8 cellular contexts compared by ENCODE assay signal in the genomic region with DNA sequence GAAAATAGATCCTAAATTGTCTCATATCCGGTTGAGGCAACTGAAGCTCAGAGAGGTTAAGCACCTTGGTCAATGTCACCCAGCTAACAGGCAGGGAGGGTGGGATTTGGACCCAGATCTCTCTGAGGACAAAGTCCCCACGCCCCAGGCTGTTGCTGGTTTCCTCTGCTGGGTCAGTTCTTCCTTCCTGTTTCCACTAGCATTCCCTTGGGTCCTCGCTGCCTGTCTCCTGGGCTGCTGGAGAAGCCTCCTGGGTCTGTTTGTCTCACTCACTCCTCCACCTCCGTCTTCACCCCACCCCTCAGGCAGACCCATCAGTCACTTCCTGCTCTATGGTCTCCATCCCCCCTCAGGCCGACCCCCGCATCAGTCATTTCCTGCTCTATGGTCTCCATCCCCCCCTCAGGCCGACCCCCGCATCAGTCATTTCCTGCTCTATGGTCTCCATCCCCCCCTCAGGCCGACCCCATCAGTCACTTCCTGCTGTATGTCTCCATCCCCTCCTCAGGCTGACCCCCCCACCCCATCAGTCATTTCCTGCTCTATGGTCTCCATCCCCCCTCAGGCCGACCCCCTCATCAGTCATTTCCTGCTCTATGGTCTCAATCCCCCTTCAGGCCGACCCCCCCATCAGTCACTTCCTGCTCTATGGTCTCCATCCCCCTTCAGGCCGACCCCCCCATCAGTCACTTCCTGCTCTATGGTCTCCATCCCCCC. TPM values are rescaled to one million over a fixed set of nuclear protein-coding genes. Genes with fewer than 3 reads are reported as not detected.
DNase-seq lines count a peak whose midpoint lies in the region; ATAC-seq and TF ChIP-seq lines count a peak whose summit lies in the region.
"Not testable (repeated sequence)": the region's sequence is repeated elsewhere in the genome, so short reads cannot be mapped to it uniquely, and the experiment has no call there.

No MANE protein-coding gene starts in this region.

- not testable (repeated sequence) for H4K20me1 ChIP-seq in DOHH2 (ENCODE audit: control insufficient read depth, insufficient read depth, low read depth, low read length)

- not testable (repeated sequence) for H3K27me3 Mint-ChIP-seq in T-helper 1 cell treated with Interleukin-12 subunit alpha and Interleukin-12 subunit beta and Interleukin-4 antibody, amounts not matched to agents 30 μg/mL and 1 μg/mL, for 36 hours (ENCODE audit: low read depth); activated T-cell treated with anti-CD3 and anti-CD28 coated beads, Interleukin-2, amount 50 U/mL, for 24 hours; brain; natural killer cell (ENCODE audit: low read depth in 2 of 2); type B pancreatic cell

- H3K9me2 ChIP-seq in DOHH2 (replicated peaks; ENCODE audit: control insufficient read depth, low read length), result not testable (repeated sequence)

- H3K36me3 Mint-ChIP-seq in T-helper 1 cell treated with Interleukin-12 subunit alpha and Interleukin-12 subunit beta and Interleukin-4 antibody, amounts not matched to agents 30 μg/mL and 1 μg/mL, for 36 hours (ENCODE audit: low read depth), result peaks cover 37% of the 10 kb centered on the region
- peaks cover 78% of the 10 kb centered on the region for H3K36me3 Mint-ChIP-seq in activated T-cell treated with anti-CD3 and anti-CD28 coated beads, Interleukin-2, amount 50 U/mL, for 24 hours (ENCODE audit: low read depth)
- not testable (repeated sequence) for H3K36me3 Mint-ChIP-seq in brain, natural killer cell, type B pancreatic cell

- not testable (repeated sequence) for H3K9me3 Mint-ChIP-seq in T-helper 1 cell treated with Interleukin-12 subunit alpha and Interleukin-12 subunit beta and Interleukin-4 antibody, amounts not matched to agents 30 μg/mL and 1 μg/mL, for 36 hours; activated T-cell treated with anti-CD3 and anti-CD28 coated beads, Interleukin-2, amount 50 U/mL, for 24 hours; brain; natural killer cell; type B pancreatic cell

- H3K79me2 ChIP-seq in DOHH2 (ENCODE audit: control insufficient read depth, low read length), result not testable (repeated sequence)

- not testable (repeated sequence) for H3K4me3 Mint-ChIP-seq in T-helper 1 cell treated with Interleukin-12 subunit alpha and Interleukin-12 subunit beta and Interleukin-4 antibody, amounts not matched to agents 30 μg/mL and 1 μg/mL, for 36 hours; activated T-cell treated with anti-CD3 and anti-CD28 coated beads, Interleukin-2, amount 50 U/mL, for 24 hours; brain; natural killer cell; type B pancreatic cell

- H3K4me1 ChIP-seq in DOHH2 (ENCODE audit: control insufficient read depth, low read length), result peaks cover 22% of the 10 kb centered on the region

- not testable (repeated sequence) for H3K4me3 ChIP-seq in DOHH2 (ENCODE audit: low read length); Jurkat, Clone E6-1 (ENCODE audit: low read length)

- ATAC-seq in natural killer cell, result peak in 1 of 3 donors; percentile 65

- peak overlapping the region; percentile 57 for H3K27ac ChIP-seq in DOHH2 (ENCODE audit: low read depth, low read length)

- DNase-seq in Jurkat, Clone E6-1 (ENCODE audit: low read depth, low spot score), result peak; percentile 29
- peak; percentile 42 for DNase-seq in activated T-cell treated with anti-CD3 and anti-CD28 coated beads, Interleukin-2, amount 50 U/mL, for 24 hours
- peak; percentile 32 for DNase-seq in germinal center (ENCODE audit: low spot score)
- DNase-seq in natural killer cell; type B pancreatic cell (ENCODE audit: extremely low spot score, unreplicated experiment): not testable (repeated sequence)

- not testable (repeated sequence) for TF ChIP-seq CTCF in DOHH2 (IDR thresholded peaks at IDR 0.05; ENCODE audit: low read depth, low read length, poor library complexity, severe bottlenecking); brain (conservative IDR thresholded peaks at IDR 0.05); natural killer cell (IDR thresholded peaks at IDR 0.05); type B pancreatic cell (conservative IDR thresholded peaks at IDR 0.05)

- not testable (repeated sequence) for H3K27me3 ChIP-seq in DOHH2 (ENCODE audit: control insufficient read depth, low read length)

- peaks cover 81% of the 10 kb centered on the region for H3K36me3 ChIP-seq in DOHH2 (ENCODE audit: control insufficient read depth, low read length)

- H3F3A ChIP-seq in DOHH2 (ENCODE audit: control insufficient read depth, insufficient read depth), result not testable (repeated sequence)

- H3K4me2 ChIP-seq in DOHH2 (ENCODE audit: low read length), result peak overlapping the region; percentile 44; the same call in 1 of the 2 replicates

- H3K27ac Mint-ChIP-seq in T-helper 1 cell treated with Interleukin-12 subunit alpha and Interleukin-12 subunit beta and Interleukin-4 antibody, amounts not matched to agents 30 μg/mL and 1 μg/mL, for 36 hours, result peak overlapping the region; percentile 88
- H3K27ac Mint-ChIP-seq in activated T-cell treated with anti-CD3 and anti-CD28 coated beads, Interleukin-2, amount 50 U/mL, for 24 hours, result peak overlapping the region; percentile 93
- H3K27ac Mint-ChIP-seq in brain (peak overlapping the region in 3 of 5 experiments; percentile 41 to 92 (median 86)), natural killer cell (peak overlapping the region; percentile 76 to 95), type B pancreatic cell (peak overlapping the region; percentile 85)

- peaks cover 14% of the 10 kb centered on the region for H3K4me1 Mint-ChIP-seq in T-helper 1 cell treated with Interleukin-12 subunit alpha and Interleukin-12 subunit beta and Interleukin-4 antibody, amounts not matched to agents 30 μg/mL and 1 μg/mL, for 36 hours (ENCODE audit: low read depth)
- H3K4me1 Mint-ChIP-seq in activated T-cell treated with anti-CD3 and anti-CD28 coated beads, Interleukin-2, amount 50 U/mL, for 24 hours (ENCODE audit: low read depth), result peaks cover 18% of the 10 kb centered on the region
- H3K4me1 Mint-ChIP-seq in brain, result peaks cover 50% of the 10 kb centered on the region
- H3K4me1 Mint-ChIP-seq in natural killer cell, result peaks cover 16 to 22% of the 10 kb centered on the region in 2 donors
- peaks cover 42% of the 10 kb centered on the region for H3K4me1 Mint-ChIP-seq in type B pancreatic cell (ENCODE audit: unreplicated experiment)

- intact Hi-C loops in natural killer cell (cut with micrococcal nuclease), result not testable (repeated sequence)

- H3K9me3 ChIP-seq in DOHH2 (ENCODE audit: control insufficient read depth, insufficient read depth, low read length), result not testable (repeated sequence)

RNA-seq across cellular contexts. Expression of gene BDH1, which starts 38.7 kb away (rescaled TPM):
- 39.6 TPM for polyA plus RNA-seq in Jurkat, Clone E6-1 (2012; ENCODE audit: insufficient read depth, insufficient read length)
- 43.2 TPM for polyA plus RNA-seq in brain (ENCODE audit: insufficient read depth, low read depth, low replicate concordance)
- total RNA-seq in natural killer cell, result 10 to 100 TPM; 14.0 to 24.5 (median 17.4) TPM
- 32.0 and 56.1 TPM in 2 replicates for total RNA-seq in type B pancreatic cell (ENCODE audit: low replicate concordance)
